8 cellular contexts compared by ENCODE assay signal in genomic region chr1:155255243-155256100, GRCh38. TPM values are rescaled to one million over a fixed set of nuclear protein-coding genes. Genes with fewer than 3 reads are reported as not detected.
DNase-seq lines count a peak whose midpoint lies in the region; ATAC-seq, FAIRE-seq and TF ChIP-seq lines count a peak whose summit lies in the region.

A gene with protein sequence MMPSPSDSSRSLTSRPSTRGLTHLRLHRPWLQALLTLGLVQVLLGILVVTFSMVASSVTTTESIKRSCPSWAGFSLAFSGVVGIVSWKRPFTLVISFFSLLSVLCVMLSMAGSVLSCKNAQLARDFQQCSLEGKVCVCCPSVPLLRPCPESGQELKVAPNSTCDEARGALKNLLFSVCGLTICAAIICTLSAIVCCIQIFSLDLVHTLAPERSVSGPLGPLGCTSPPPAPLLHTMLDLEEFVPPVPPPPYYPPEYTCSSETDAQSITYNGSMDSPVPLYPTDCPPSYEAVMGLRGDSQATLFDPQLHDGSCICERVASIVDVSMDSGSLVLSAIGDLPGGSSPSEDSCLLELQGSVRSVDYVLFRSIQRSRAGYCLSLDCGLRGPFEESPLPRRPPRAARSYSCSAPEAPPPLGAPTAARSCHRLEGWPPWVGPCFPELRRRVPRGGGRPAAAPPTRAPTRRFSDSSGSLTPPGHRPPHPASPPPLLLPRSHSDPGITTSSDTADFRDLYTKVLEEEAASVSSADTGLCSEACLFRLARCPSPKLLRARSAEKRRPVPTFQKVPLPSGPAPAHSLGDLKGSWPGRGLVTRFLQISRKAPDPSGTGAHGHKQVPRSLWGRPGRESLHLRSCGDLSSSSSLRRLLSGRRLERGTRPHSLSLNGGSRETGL (minus strand): TSS chr1:155255483. CDS start chr1:155254877, 606 bp downstream.

- FAIRE-seq in bronchial epithelial cell (lab: Jason Lieb, UNC), result no peak

- H3K27ac ChIP-seq in WERI-Rb-1 (peak within 1 kb of the TSS; percentile 92), skin epidermis (peak within 1 kb of the TSS; percentile 60 to 99 (median 95))

- H3K36me3 ChIP-seq in WERI-Rb-1, result peaks cover 58% of the 10 kb centered on the region
- peaks cover 8% of the 10 kb centered on the region for H3K36me3 ChIP-seq in bronchial epithelial cell (ENCODE audit: control insufficient read depth, insufficient read depth, low read length)

- ATAC-seq in HG02763 (IDR thresholded peaks at IDR 0.05; ENCODE audit: unreplicated experiment), result peak; percentile 59
- no peak for ATAC-seq in GM18873 (IDR thresholded peaks at IDR 0.05; ENCODE audit: low FRiP score, unreplicated experiment)

- DNase-seq in EL (peak; percentile 87), NCI-H2171 treated with DMSO at 0.1 percent for 48 hours (lab: John Stamatoyannopoulos, UW) (peak; percentile 84), WERI-Rb-1 (peak; percentile 100), bronchial epithelial cell (ENCODE audit: low read depth) (peak; percentile 62), iPS-NIHi11 (ENCODE audit: low spot score) (peak; percentile 96)

- H3K9me3 ChIP-seq in WERI-Rb-1 (ENCODE audit: severe bottlenecking), result no peaks in the 10 kb centered on the region

- peak within 1 kb of the TSS; percentile 75 for H3K4me3 ChIP-seq in WERI-Rb-1 (ENCODE audit: low read depth, low read length)
- peak within 1 kb of the TSS; percentile 82 for H3K4me3 ChIP-seq in bronchial epithelial cell (ENCODE audit: low read depth, low read length)
- H3K4me3 ChIP-seq in skin epidermis, result peak within 1 kb of the TSS; percentile 57 to 88 (median 75)

- TF ChIP-seq CTCF in WERI-Rb-1 (IDR thresholded peaks at IDR 0.05; ENCODE audit: low read depth, low read length) (no peak), bronchial epithelial cell (IDR thresholded peaks at IDR 0.05; ENCODE audit: insufficient read depth, low read length, severe bottlenecking) (no peak)

- no peaks in the 10 kb centered on the region for H3K27me3 ChIP-seq in WERI-Rb-1 (ENCODE audit: insufficient read depth, low read depth, severe bottlenecking)
- no peaks in the 10 kb centered on the region for H3K27me3 ChIP-seq in bronchial epithelial cell (ENCODE audit: control insufficient read depth, insufficient read depth, low read length)

RNA-seq across cellular contexts. Expression of the gene that starts here (rescaled TPM):
- total RNA-seq in bronchial epithelial cell, result 3.2 and 3.7 TPM in 2 replicates
